Comparison of ENCODE assay signal across 27 cellular contexts in the genomic region with DNA sequence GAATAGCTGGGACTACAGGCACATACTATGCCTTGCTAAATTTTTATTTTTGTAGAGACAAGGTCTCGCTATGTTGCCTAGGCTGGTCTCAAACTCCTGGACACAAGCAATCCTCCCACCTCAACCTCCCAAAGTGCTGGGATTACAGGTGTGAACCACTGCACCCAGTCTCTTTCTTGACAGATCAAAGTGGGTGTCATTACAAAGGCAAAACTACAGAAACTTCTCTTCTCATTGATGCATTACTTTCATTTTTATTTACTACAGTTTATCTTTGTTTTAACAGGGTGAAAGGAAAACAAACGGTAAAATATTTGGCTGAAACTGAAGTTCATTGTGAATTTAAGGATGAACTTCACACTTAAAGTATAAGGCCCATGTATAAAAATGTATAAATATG.
"Had no signal": no experiment of that assay in that cellular context is flagged by ENCODE, and none has a peak within 500 bp of the region (broad histone marks: within the 10 kb centered on the region; RNA-seq: fewer than 3 reads in every experiment).

No MANE protein-coding gene starts in this region.

- FAIRE-seq: bronchial epithelial cell, TTC549 had no signal

- H3K4me3 ChIP-seq: ascending aorta, cardiac muscle cell had no signal

- DNase-seq: activated B cell treated with CpG ODN at 0.5 μM for 24 hours; activated CD4-positive, alpha-beta memory T cell treated with anti-CD3 and anti-CD28 coated beads for 36 hours; activated CD4-positive, alpha-beta T cell treated with anti-CD3 and anti-CD28 coated beads for 4 hours; activated CD4-positive, alpha-beta T cell treated with anti-CD3 and anti-CD28 coated beads, Interleukin-2, amount 10 ng/mL, durations not matched to agents 24 days and 14 days; activated CD4-positive, alpha-beta T cell treated with anti-CD3 and anti-CD28 coated beads, Interleukin-2, amount 50 U/mL, for 1 hour; activated CD4-positive, alpha-beta T cell treated with anti-CD3 and anti-CD28 coated beads, Interleukin-2, amount 50 U/mL, for 4 hours; activated CD4-positive, CD25-positive, alpha-beta regulatory T cell treated with anti-CD3 and anti-CD28 coated beads, Interleukin-2, amount 50 U/mL, for 72 hours; activated CD8-positive, alpha-beta memory T cell treated with anti-CD3 and anti-CD28 coated beads, Interleukin-2, amount 50 U/mL, for 48 hours; activated CD8-positive, alpha-beta T cell treated with anti-CD3 and anti-CD28 coated beads for 36 hours; activated effector memory CD4-positive, alpha-beta T cell treated with Interleukin-2 at 50 U/mL for 16 hours; activated gamma-delta T cell; activated naive CD4-positive, alpha-beta T cell treated with anti-CD3 and anti-CD28 coated beads, Interleukin-2, amount 10 ng/mL, durations not matched to agents 7 days and 5 days; activated naive CD4-positive, alpha-beta T cell treated with Interleukin-2 at 50 U/mL for 16 hours; activated naive CD8-positive, alpha-beta T cell treated with anti-CD3 and anti-CD28 coated beads, Interleukin-2, amount 10 ng/mL, durations not matched to agents 7 days and 5 days; activated naive CD8-positive, alpha-beta T cell treated with anti-CD3 and anti-CD28 coated beads, Interleukin-2, amount 50 U/mL, for 24 hours; activated T-cell treated with anti-CD3 and anti-CD28 coated beads, Interleukin-2, amount 50 U/mL, for 24 hours; activated T-cell treated with anti-CD3 and anti-CD28 coated beads, Interleukin-2, amount 50 U/mL, for 48 hours; amygdala; anterior cingulate cortex; cerebellar nuclear complex; T-helper 2 cell; T-helper 9 cell had no signal

- H3K36me3 ChIP-seq: ascending aorta, cardiac muscle cell had no signal

- H3K27me3 ChIP-seq: ascending aorta, cardiac muscle cell had no signal

- ATAC-seq: activated CD8-positive, alpha-beta T cell treated with anti-CD3 and anti-CD28 coated beads for 36 hours; activated naive CD8-positive, alpha-beta T cell treated with anti-CD3 and anti-CD28 coated beads, Interleukin-2, amount 50 U/mL, for 24 hours had no signal

- H3K4me1 ChIP-seq: ascending aorta had no signal

- H3K9me3 ChIP-seq: ascending aorta had no signal

- H3K27ac ChIP-seq: ascending aorta, cardiac muscle cell, VCaP had no signal
